In genomic region chr5:95823738-95824609, GRCh38 we compare ENCODE assay signal across 8 cellular contexts. TPM values are rescaled to one million over a fixed set of nuclear protein-coding genes. Genes with fewer than 3 reads are reported as not detected.
DNase-seq lines count a peak whose midpoint lies in the region; ATAC-seq and TF ChIP-seq lines count a peak whose summit lies in the region.

No MANE protein-coding gene starts in this region.

- in situ Hi-C loops in brain microvascular endothelial cell (cut with HindIII; ENCODE audit: low pct_ligation_motif_present, low sequenced_read_pairs): no loop called here

- H3K9me3 ChIP-seq in CD8-positive, alpha-beta memory T cell (ENCODE audit: low read length): no peaks in the 10 kb centered on the region

- H3K36me3 Mint-ChIP-seq in CD8-positive, alpha-beta memory T cell: peaks cover 0 to 20% (median 0%) of the 10 kb centered on the region in 3 donors
- H3K36me3 Mint-ChIP-seq in stimulated activated memory B cell treated with anti-CD40 and anti-IgM and Interleukin-4, amounts not matched to agents 10 μg/mL and 1 μg/mL and 100 μg/mL, for 72 hours: no peaks in the 10 kb centered on the region

- POLR2A ChIA-PET in CD8-positive, alpha-beta memory T cell (lab: Charles Lee): interaction anchor here (0.8 to 7.1 kb wide), 4 partner anchors 11 to 43 kb away, joined by 3 to 72 read pairs (median 12); no protein-coding TSS in a partner anchor

- peaks cover 49 to 62% (median 50%) of the 10 kb centered on the region in 3 donors for H3K4me1 Mint-ChIP-seq in CD8-positive, alpha-beta memory T cell
- H3K4me1 Mint-ChIP-seq in stimulated activated memory B cell treated with anti-CD40 and anti-IgM and Interleukin-4, amounts not matched to agents 10 μg/mL and 1 μg/mL and 100 μg/mL, for 72 hours: peaks cover 43% of the 10 kb centered on the region

- H3K36me3 ChIP-seq in CD8-positive, alpha-beta memory T cell (ENCODE audit: insufficient read depth, low read length): no peaks in the 10 kb centered on the region
- H3K36me3 ChIP-seq in brain microvascular endothelial cell (replicated peaks): no peaks in the 10 kb centered on the region

- peak overlapping the region; percentile 97 to 100 (median 99) for H3K4me3 Mint-ChIP-seq in CD8-positive, alpha-beta memory T cell
- H3K4me3 Mint-ChIP-seq in stimulated activated memory B cell treated with anti-CD40 and anti-IgM and Interleukin-4, amounts not matched to agents 10 μg/mL and 1 μg/mL and 100 μg/mL, for 72 hours: peak overlapping the region; percentile 64

- peaks cover 36% of the 10 kb centered on the region for H3K4me1 ChIP-seq in CD8-positive, alpha-beta memory T cell (ENCODE audit: insufficient read depth, low read length)

- CTCF ChIA-PET in CD8-positive, alpha-beta memory T cell (lab: Charles Lee): interaction anchor here (1.0 to 10.2 kb wide), 7 partner anchors 8 to 45 kb away, joined by 3 to 105 read pairs (median 5); no protein-coding TSS in a partner anchor

- H3K27me3 ChIP-seq in CD8-positive, alpha-beta memory T cell (ENCODE audit: insufficient read depth, low read length, poor library complexity, severe bottlenecking): no peaks in the 10 kb centered on the region
- H3K27me3 ChIP-seq in brain microvascular endothelial cell (replicated peaks) (no peaks in the 10 kb centered on the region), layer of hippocampus (ENCODE audit: control insufficient read depth, insufficient read depth, low read length) (no peaks in the 10 kb centered on the region)

- H3K27ac ChIP-seq in CD8-positive, alpha-beta memory T cell (ENCODE audit: low read depth, low read length): peak overlapping the region; percentile 25
- peak overlapping the region; percentile 82 for H3K27ac ChIP-seq in brain microvascular endothelial cell
- H3K27ac ChIP-seq in layer of hippocampus (ENCODE audit: low read depth, low read length): peak overlapping the region; percentile 65

- H3K27ac Mint-ChIP-seq in CD8-positive, alpha-beta memory T cell: peak overlapping the region; percentile 65 to 100 (median 94)
- H3K27ac Mint-ChIP-seq in stimulated activated memory B cell treated with anti-CD40 and anti-IgM and Interleukin-4, amounts not matched to agents 10 μg/mL and 1 μg/mL and 100 μg/mL, for 72 hours: peak overlapping the region; percentile 76

- H3K4me3 ChIP-seq in CD8-positive, alpha-beta memory T cell (ENCODE audit: low read length): peak overlapping the region; percentile 96
- peak overlapping the region; percentile 18 for H3K4me3 ChIP-seq in brain microvascular endothelial cell (ENCODE audit: low read depth, low read length)

- DNase-seq in CD8-positive, alpha-beta memory T cell: peak; percentile 45 to 84 (median 75)
- DNase-seq in SW480 (ENCODE audit: low spot score) (peak; percentile 88), brain microvascular endothelial cell (peak; percentile 91), NCI-H128 (lab: John Stamatoyannopoulos, UW; ENCODE audit: unreplicated experiment) (no peak)

- H3K27me3 Mint-ChIP-seq in CD8-positive, alpha-beta memory T cell: no peaks in the 10 kb centered on the region
- H3K27me3 Mint-ChIP-seq in stimulated activated memory B cell treated with anti-CD40 and anti-IgM and Interleukin-4, amounts not matched to agents 10 μg/mL and 1 μg/mL and 100 μg/mL, for 72 hours: no peaks in the 10 kb centered on the region

- no peak for TF ChIP-seq CTCF in brain microvascular endothelial cell (IDR thresholded peaks at IDR 0.05; ENCODE audit: low read depth, low read length, missing control alignments)

- ATAC-seq in GM19455 (IDR thresholded peaks at IDR 0.05; ENCODE audit: unreplicated experiment) (peak; percentile 50), HG03558 (IDR thresholded peaks at IDR 0.05; ENCODE audit: extremely low read depth, unreplicated experiment) (peak; percentile 23)
- peak; percentile 25 for ATAC-seq in stimulated activated memory B cell treated with anti-CD40 and anti-IgM and Interleukin-4, amounts not matched to agents 10 μg/mL and 1 μg/mL and 100 μg/mL, for 72 hours

- H3K9me3 Mint-ChIP-seq in CD8-positive, alpha-beta memory T cell: no peaks in the 10 kb centered on the region
- no peaks in the 10 kb centered on the region for H3K9me3 Mint-ChIP-seq in stimulated activated memory B cell treated with anti-CD40 and anti-IgM and Interleukin-4, amounts not matched to agents 10 μg/mL and 1 μg/mL and 100 μg/mL, for 72 hours

RNA-seq across cellular contexts. Expression of gene GLRX, which starts 1.4 kb away (rescaled TPM):
- total RNA-seq in CD8-positive, alpha-beta memory T cell: 10 to 100 TPM; 22.2 to 25.0 TPM
- 240 TPM for polyA plus RNA-seq in CD8-positive, alpha-beta memory T cell

Comparison
In these comparisons a context has a peak if more than half of its experiments do, and no peak if none do; other contexts are left out.
1. H3K27ac ChIP-seq: peak in every context shown above with its lines; median percentile 82 in brain microvascular endothelial cell; 65 in layer of hippocampus; 25 in CD8-positive, alpha-beta memory T cell.